ENCODE assay signal across 32 cellular contexts in genomic region chr3:129701161-129701560, GRCh38.
"Had no signal": no experiment of that assay in that cellular context is flagged by ENCODE, and none has a peak within 500 bp of the region (broad histone marks: within the 10 kb centered on the region; RNA-seq: fewer than 3 reads in every experiment).

No MANE protein-coding gene starts in this region.

- H3K27me3 Mint-ChIP-seq: central memory CD8-positive, alpha-beta T cell; natural killer cell treated with Interleukin-12 subunit alpha and Interleukin-12 subunit beta and Interleukin-15 and Interleukin-18, amount 100 ng/mL, for 72 hours had no signal

- DNase-seq: activated CD4-positive, alpha-beta T cell treated with anti-CD3 and anti-CD28 coated beads for 4 hours; activated CD4-positive, alpha-beta T cell treated with anti-CD3 and anti-CD28 coated beads, Interleukin-2, amount 50 U/mL, for 4 hours; activated CD4-positive, CD25-positive, alpha-beta regulatory T cell; activated naive CD4-positive, alpha-beta T cell; activated T-cell treated with anti-CD3 and anti-CD28 coated beads for 4 hours; activated T-cell treated with anti-CD3 and anti-CD28 coated beads, Interleukin-2, amount 50 U/mL, for 72 hours; dermis blood vessel endothelial cell; effector CD4-positive, alpha-beta T cell; esophagus squamous epithelium; foreskin melanocyte; heart right ventricle; islet precursor cell; left ventricle myocardium inferior; mucosa of descending colon; ovary; retina; stimulated activated CD4-positive, alpha-beta T cell treated with anti-CD3 and anti-CD28 coated beads, Interleukin-12 subunit alpha, Interleukin-12 subunit beta, amount 100 ng/mL, for 4 hours; stimulated activated CD4-positive, alpha-beta T cell treated with anti-CD3 and anti-CD28 coated beads, Interleukin-4, amount 100 ng/mL, for 1 hour; stimulated activated naive CD8-positive, alpha-beta T cell treated with anti-CD3 and anti-CD28 coated beads, Interleukin-15, Interleukin-2, amounts not matched to agents 100 U/mL and 50 U/mL, for 24 hours; testis; trophoblast cell had no signal

- H3K36me3 ChIP-seq: heart right ventricle, left ventricle myocardium inferior, ovary, prostate gland had no signal

- ATAC-seq: activated naive CD4-positive, alpha-beta T cell treated with anti-CD3 and anti-CD28 coated beads, Interleukin-2, amount 50 U/mL, for 72 hours; activated T-cell treated with anti-CD3 and anti-CD28 coated beads, Interleukin-2, amount 50 U/mL, for 72 hours; heart right ventricle; mucosa of descending colon; natural killer cell treated with Interleukin-12 subunit alpha and Interleukin-12 subunit beta and Interleukin-15 and Interleukin-18, amount 100 ng/mL, for 72 hours; sciatic nerve; stimulated activated naive CD8-positive, alpha-beta T cell treated with anti-CD3 and anti-CD28 coated beads, Interleukin-15, Interleukin-2, amounts not matched to agents 100 U/mL and 50 U/mL, for 24 hours had no signal

- H3K27ac Mint-ChIP-seq: activated T-cell treated with anti-CD3 and anti-CD28 coated beads, Interleukin-2, amount 50 U/mL, for 72 hours; natural killer cell treated with Interleukin-12 subunit alpha and Interleukin-12 subunit beta and Interleukin-15 and Interleukin-18, amount 100 ng/mL, for 72 hours had no signal

- FAIRE-seq: bronchial epithelial cell, endometrium, urothelium cell line had no signal

- H3K4me3 Mint-ChIP-seq: activated T-cell treated with anti-CD3 and anti-CD28 coated beads, Interleukin-2, amount 50 U/mL, for 72 hours; central memory CD8-positive, alpha-beta T cell; natural killer cell treated with Interleukin-12 subunit alpha and Interleukin-12 subunit beta and Interleukin-15 and Interleukin-18, amount 100 ng/mL, for 72 hours had no signal

- H3K9me3 ChIP-seq: left ventricle myocardium inferior, mucosa of descending colon, ovary, prostate gland, testis had no signal

- H3K27me3 ChIP-seq: esophagus squamous epithelium, heart right ventricle, ovary, testis had no signal

- H3K4me3 ChIP-seq: esophagus squamous epithelium, heart right ventricle, left ventricle myocardium inferior, lung, mucosa of descending colon, ovary, prostate gland, skin epidermis, testis had no signal

- H3K9me3 Mint-ChIP-seq: central memory CD8-positive, alpha-beta T cell; natural killer cell treated with Interleukin-12 subunit alpha and Interleukin-12 subunit beta and Interleukin-15 and Interleukin-18, amount 100 ng/mL, for 72 hours had no signal

- H3K4me1 ChIP-seq: prostate gland, testis had no signal

- H3K27ac ChIP-seq: epithelial cell of prostate, esophagus squamous epithelium, heart right ventricle, left ventricle myocardium inferior, ovary, prostate gland, skin epidermis, testis had no signal
